35 cellular contexts compared by ENCODE assay signal in genomic region chr3:44832965-44833364, GRCh38. TPM values are rescaled to one million over a fixed set of nuclear protein-coding genes. Genes with fewer than 3 reads are reported as not detected.
"Had no signal": no experiment of that assay in that cellular context is flagged by ENCODE, and none has a peak within 500 bp of the region (broad histone marks: within the 10 kb centered on the region; RNA-seq: fewer than 3 reads in every experiment).

No MANE protein-coding gene starts in this region.

- H3K4me1 ChIP-seq: adrenal gland, body of pancreas, breast epithelium had no signal

- H3K27me3 ChIP-seq: adrenal gland, body of pancreas, brain microvascular endothelial cell, breast epithelium had no signal

- H3K9me3 ChIP-seq: adrenal gland, breast epithelium had no signal

- DNase-seq: activated B cell treated with CpG ODN at 0.5 μM for 24 hours; activated CD4-positive, alpha-beta memory T cell treated with anti-CD3 and anti-CD28 coated beads for 36 hours; activated CD4-positive, alpha-beta T cell treated with anti-CD3 and anti-CD28 coated beads for 4 hours; activated CD4-positive, alpha-beta T cell treated with anti-CD3 and anti-CD28 coated beads, Interleukin-2, amount 10 ng/mL, durations not matched to agents 24 days and 14 days; activated CD4-positive, alpha-beta T cell treated with anti-CD3 and anti-CD28 coated beads, Interleukin-2, amount 50 U/mL, for 1 hour; activated CD4-positive, alpha-beta T cell treated with anti-CD3 and anti-CD28 coated beads, Interleukin-2, amount 50 U/mL, for 4 hours; activated CD4-positive, CD25-positive, alpha-beta regulatory T cell treated with anti-CD3 and anti-CD28 coated beads, Interleukin-2, amount 50 U/mL, for 72 hours; activated CD8-positive, alpha-beta memory T cell treated with anti-CD3 and anti-CD28 coated beads, Interleukin-2, amount 50 U/mL, for 4 hours; activated CD8-positive, alpha-beta T cell treated with anti-CD3 and anti-CD28 coated beads for 36 hours; activated effector memory CD4-positive, alpha-beta T cell treated with anti-CD3 and anti-CD28 coated beads, Interleukin-2, amount 50 U/mL, for 16 hours; activated gamma-delta T cell treated with Interleukin-2 at 50 U/mL for 16 hours; activated naive CD4-positive, alpha-beta T cell; activated naive CD4-positive, alpha-beta T cell treated with anti-CD3 and anti-CD28 coated beads for 36 hours; activated naive CD4-positive, alpha-beta T cell treated with anti-CD3 and anti-CD28 coated beads, Interleukin-2, amount 50 U/mL, for 16 hours; activated naive CD8-positive, alpha-beta T cell treated with anti-CD3 and anti-CD28 coated beads for 36 hours; activated T-cell treated with anti-CD3 and anti-CD28 coated beads for 4 hours; activated T-cell treated with anti-CD3 and anti-CD28 coated beads, Interleukin-2, amount 50 U/mL, for 1 hour; activated T-cell treated with anti-CD3 and anti-CD28 coated beads, Interleukin-2, amount 50 U/mL, for 4 hours; activated T-cell treated with anti-CD3 and anti-CD28 coated beads, Interleukin-2, amount 50 U/mL, for 72 hours; adrenal gland; amniotic stem cell; aorta; body of pancreas; brain microvascular endothelial cell; caudate nucleus; SW 1271; T-helper 1 cell; T-helper 2 cell; T-helper 9 cell had no signal

- H3K4me3 ChIP-seq: adrenal gland, body of pancreas, breast epithelium had no signal

- H3K27ac ChIP-seq: adrenal gland, body of pancreas, brain microvascular endothelial cell, breast epithelium, VCaP had no signal

- ATAC-seq: activated CD8-positive, alpha-beta T cell treated with anti-CD3 and anti-CD28 coated beads for 36 hours; activated naive CD4-positive, alpha-beta T cell treated with anti-CD3 and anti-CD28 coated beads, Interleukin-2, amount 50 U/mL, for 72 hours; activated T-cell treated with anti-CD3 and anti-CD28 coated beads, Interleukin-2, amount 50 U/mL, for 4 hours; activated T-cell treated with anti-CD3 and anti-CD28 coated beads, Interleukin-2, amount 50 U/mL, for 72 hours; activated T-helper 17 cell treated with anti-CD3 and anti-CD28 coated beads, Interleukin-2, amount 50 U/mL, for 72 hours; body of pancreas had no signal

- H3K36me3 ChIP-seq: adrenal gland, brain microvascular endothelial cell, breast epithelium had no signal

RNA-seq across cellular contexts. Expression of gene TGM4, which starts 41.4 kb away (rescaled TPM):
- total RNA-seq: activated B cell treated with CpG ODN at 0.5 μM for 24 hours; activated CD4-positive, alpha-beta memory T cell treated with anti-CD3 and anti-CD28 coated beads for 36 hours; activated CD4-positive, alpha-beta T cell treated with anti-CD3 and anti-CD28 coated beads, Interleukin-2, amount 10 ng/mL, durations not matched to agents 24 days and 14 days; activated CD8-positive, alpha-beta memory T cell treated with anti-CD3 and anti-CD28 coated beads for 36 hours; activated CD8-positive, alpha-beta T cell treated with anti-CD3 and anti-CD28 coated beads for 36 hours; activated naive CD4-positive, alpha-beta T cell treated with anti-CD3 and anti-CD28 coated beads for 36 hours; activated naive CD4-positive, alpha-beta T cell treated with anti-CD3 and anti-CD28 coated beads, Interleukin-2, amount 50 U/mL, for 72 hours; activated naive CD8-positive, alpha-beta T cell treated with anti-CD3 and anti-CD28 coated beads for 36 hours; activated T-cell treated with anti-CD3 and anti-CD28 coated beads, Interleukin-2, amount 50 U/mL, for 4 hours; activated T-cell treated with anti-CD3 and anti-CD28 coated beads, Interleukin-2, amount 50 U/mL, for 72 hours; activated T-helper 1 cell treated with anti-CD3 and anti-CD28 coated beads, Interleukin-12 subunit alpha, Interleukin-12 subunit beta, Interleukin-2, Interleukin-4 antibody, amounts not matched to agents 30 ng/mL and 10 ng/mL and 1 ng/mL, durations not matched to agents 14 hours and 24 hours and 36 hours; activated T-helper 17 cell treated with anti-CD3 and anti-CD28 coated beads, Interleukin-2, amount 50 U/mL, for 72 hours; aorta; body of pancreas had no signal
- polyA plus RNA-seq: aorta had no signal
